In the genomic region with DNA sequence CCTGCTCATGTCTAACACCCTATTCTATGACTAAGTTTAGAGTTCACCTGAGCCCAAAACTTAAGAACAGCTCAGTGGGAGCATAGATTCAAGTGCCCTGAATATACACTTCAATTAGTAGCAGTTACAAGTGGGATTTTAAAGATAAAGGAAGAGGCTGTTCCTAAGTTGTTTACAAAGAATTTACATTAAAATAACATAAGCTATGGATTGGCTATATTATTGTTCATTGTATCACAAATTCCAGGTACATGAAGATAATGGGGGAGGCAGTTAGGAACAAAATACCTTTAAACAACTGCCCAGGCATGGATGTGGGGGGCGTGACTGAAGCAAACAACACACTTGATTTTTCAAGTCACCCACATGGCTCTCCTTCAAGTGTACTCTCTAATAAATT, we compare ENCODE assay signal across 16 cellular contexts. TPM values are rescaled to one million over a fixed set of nuclear protein-coding genes. Genes with fewer than 3 reads are reported as not detected.
DNase-seq lines count a peak whose midpoint lies in the region; ATAC-seq and TF ChIP-seq lines count a peak whose summit lies in the region.
"Had no signal": no experiment of that assay in that cellular context is flagged by ENCODE, and none has a peak within 500 bp of the region (broad histone marks: within the 10 kb centered on the region; RNA-seq: fewer than 3 reads in every experiment).

No MANE protein-coding gene starts in this region.

- H2AFZ ChIP-seq in H9 (ENCODE audit: low read length): no peak overlapping the region

- no peaks in the 10 kb centered on the region for H3K79me1 ChIP-seq in H9 (ENCODE audit: insufficient read depth, low read depth, low read length, poor library complexity, severe bottlenecking)

- H3K18ac ChIP-seq in H9 (ENCODE audit: insufficient read length, low read depth, low read length): no peak overlapping the region

- ATAC-seq in memory B cell (ENCODE audit: low read depth) (no peak), GM19467 (IDR thresholded peaks at IDR 0.05; ENCODE audit: unreplicated experiment) (no peak)
- ATAC-seq: HCT116 had no signal

- H3K9me3 ChIP-seq in H9 (ENCODE audit: control insufficient read depth, low read depth, low read length) (no peaks in the 10 kb centered on the region), WERI-Rb-1 (ENCODE audit: severe bottlenecking) (no peaks in the 10 kb centered on the region)

- peak; percentile 18 for DNase-seq in H9
- DNase-seq in WERI-Rb-1: no peak
- DNase-seq in glutamatergic neuron: no peak
- no peak for DNase-seq in memory B cell (ENCODE audit: low spot score in 2 of 2)
- DNase-seq in NCI-H2029 (lab: John Stamatoyannopoulos, UW): no peak
- no peak for DNase-seq in mesothelial cell of epicardium (ENCODE audit: low spot score in 2 of 2, unreplicated experiment in 2 of 2)
- DNase-seq in NCI-H1436 treated with DMSO at 0.1 percent for 48 hours (lab: John Stamatoyannopoulos, UW): no peak
- DNase-seq: ACHN; CD4-positive, CD25-positive, alpha-beta regulatory T cell; DMS 273 treated with DMSO at 0.1 percent for 48 hours had no signal

- peaks cover 6% of the 10 kb centered on the region; the same call in 1 of the 2 replicates for H3K4me1 ChIP-seq in H9 (ENCODE audit: insufficient read depth, low read length)
- H3K4me1 ChIP-seq: BLaER1 treated with 17β-estradiol and CSF1 and Interleukin-3, amounts not matched to agents 10 nM and 100 nM had no signal

- no peak overlapping the region for H2BK12ac ChIP-seq in H9 (ENCODE audit: insufficient read length, low read depth, low read length)

- TF ChIP-seq CTCF in H9 (conservative IDR thresholded peaks at IDR 0.05): no peak
- no peak for TF ChIP-seq CTCF in WERI-Rb-1 (IDR thresholded peaks at IDR 0.05; ENCODE audit: low read depth, low read length)
- no peak for TF ChIP-seq CTCF in glutamatergic neuron (IDR thresholded peaks at IDR 0.05; ENCODE audit: partially characterized antibody, unreplicated experiment)
- TF ChIP-seq CTCF in mesothelial cell of epicardium (IDR thresholded peaks at IDR 0.05; ENCODE audit: unreplicated experiment): no peak

- H3K27ac Mint-ChIP-seq in H9: peak overlapping the region in 1 of 3 experiments; percentile 60; a peak in 1 of 7 replicates
- H3K27ac Mint-ChIP-seq in glutamatergic neuron (ENCODE audit: unreplicated experiment): peak overlapping the region; percentile 8
- peak overlapping the region; percentile 10 for H3K27ac Mint-ChIP-seq in memory B cell
- H3K27ac Mint-ChIP-seq in mesothelial cell of epicardium: no peak overlapping the region

- peaks cover 33 to 35% of the 10 kb centered on the region in 2 experiments for H3K4me1 Mint-ChIP-seq in H9
- H3K4me1 Mint-ChIP-seq in glutamatergic neuron (ENCODE audit: low read depth, unreplicated experiment): peaks cover 11% of the 10 kb centered on the region
- H3K4me1 Mint-ChIP-seq in memory B cell: peaks cover 13% of the 10 kb centered on the region
- no peaks in the 10 kb centered on the region for H3K4me1 Mint-ChIP-seq in mesothelial cell of epicardium

- no peak overlapping the region for H3K4ac ChIP-seq in H9 (ENCODE audit: low read depth, low read length)

- H3K9ac ChIP-seq in H9 (ENCODE audit: extremely low read depth, insufficient read length, low read length): no peak overlapping the region
- H3K9ac ChIP-seq: BLaER1 treated with 17β-estradiol and CSF1 and Interleukin-3, amounts not matched to agents 10 nM and 100 nM had no signal

- H3K23ac ChIP-seq in H9 (ENCODE audit: insufficient read length, low read depth, low read length): no peak overlapping the region

- WGBS in H9 (ENCODE audit: extremely low coverage, insufficient read length, low lambda C conversion rate): no CpG with 5 or more reads among the region's 1 CpG

- no peak overlapping the region for H3K4me3 ChIP-seq in WERI-Rb-1 (ENCODE audit: low read depth, low read length)
- H3K4me3 ChIP-seq: BLaER1 treated with 17β-estradiol and CSF1 and Interleukin-3, amounts not matched to agents 10 nM and 100 nM had no signal

- no peak overlapping the region for H3K4me2 ChIP-seq in H9 (ENCODE audit: insufficient read depth, insufficient read length, low read length)
- H3K4me2 ChIP-seq: BLaER1 treated with 17β-estradiol and CSF1 and Interleukin-3, amounts not matched to agents 10 nM and 100 nM had no signal

- H2BK15ac ChIP-seq in H9 (ENCODE audit: low read depth, low read length): no peak overlapping the region

- H3K23me2 ChIP-seq in H9 (ENCODE audit: insufficient read length, low read depth, low read length, poor library complexity, severe bottlenecking): no peaks in the 10 kb centered on the region

- H3K79me2 ChIP-seq in H9 (ENCODE audit: insufficient read depth, low read length): no peaks in the 10 kb centered on the region

- H4K8ac ChIP-seq in H9 (replicated peaks; ENCODE audit: insufficient read length, low read depth, low read length): no peak overlapping the region

- no peak overlapping the region for H3K56ac ChIP-seq in H9 (ENCODE audit: insufficient read length, low read depth, low read length)

- H2BK20ac ChIP-seq in H9 (ENCODE audit: low read depth, low read length, poor library complexity, severe bottlenecking): no peak overlapping the region

- no peak overlapping the region for H4K5ac ChIP-seq in H9 (ENCODE audit: insufficient read length, low read depth, low read length)

- H3K27me3 ChIP-seq in H9 (ENCODE audit: insufficient read depth, low read length) (no peaks in the 10 kb centered on the region), WERI-Rb-1 (ENCODE audit: insufficient read depth, low read depth, severe bottlenecking) (no peaks in the 10 kb centered on the region)
- H3K27me3 ChIP-seq: BLaER1 treated with 17β-estradiol and CSF1 and Interleukin-3, amounts not matched to agents 10 nM and 100 nM had no signal

- H3K27ac ChIP-seq in H9 (ENCODE audit: insufficient read length, low read depth, low read length) (no peak overlapping the region), WERI-Rb-1 (peak overlapping the region; percentile 91)
- H3K27ac ChIP-seq: BLaER1 treated with 17β-estradiol and CSF1 and Interleukin-3, amounts not matched to agents 10 nM and 100 nM; HL-60 had no signal

- H2BK5ac ChIP-seq in H9 (ENCODE audit: insufficient read length, low read length): no peak overlapping the region

- no peak overlapping the region for H2BK120ac ChIP-seq in H9 (ENCODE audit: low read depth, low read length, poor library complexity, severe bottlenecking)

- H3K9me3 Mint-ChIP-seq in H9: peaks cover 0 to 3% of the 10 kb centered on the region in 2 experiments; a peak in 3 of 5 replicates
- H3K9me3 Mint-ChIP-seq in glutamatergic neuron (ENCODE audit: unreplicated experiment): peaks cover 3% of the 10 kb centered on the region
- no peaks in the 10 kb centered on the region for H3K9me3 Mint-ChIP-seq in memory B cell
- H3K9me3 Mint-ChIP-seq in mesothelial cell of epicardium: no peaks in the 10 kb centered on the region
- H3K9me3 Mint-ChIP-seq: IgD-negative memory B cell had no signal

- no peak overlapping the region for H2AK5ac ChIP-seq in H9 (ENCODE audit: insufficient read length, low read length)

- peaks cover 13% of the 10 kb centered on the region for H3K36me3 ChIP-seq in WERI-Rb-1

- no peak overlapping the region for H3T11ph ChIP-seq in H9 (ENCODE audit: low read length)

- H3K14ac ChIP-seq in H9 (ENCODE audit: insufficient read depth, low read length): no peak overlapping the region

- H3K36me3 Mint-ChIP-seq in H9 (ENCODE audit: insufficient read depth in 1 of 3, low read depth in 3 of 3): peaks cover 14 to 31% (median 27%) of the 10 kb centered on the region in 3 experiments
- H3K36me3 Mint-ChIP-seq in glutamatergic neuron (ENCODE audit: unreplicated experiment): peaks cover 18% of the 10 kb centered on the region
- peaks cover 15% of the 10 kb centered on the region for H3K36me3 Mint-ChIP-seq in memory B cell
- peaks cover 16% of the 10 kb centered on the region for H3K36me3 Mint-ChIP-seq in mesothelial cell of epicardium

- H3K4me3 Mint-ChIP-seq in H9: peak overlapping the region in 1 of 2 experiments; percentile 6; a peak in 1 of 5 replicates
- H3K4me3 Mint-ChIP-seq in glutamatergic neuron (ENCODE audit: unreplicated experiment): no peak overlapping the region
- no peak overlapping the region for H3K4me3 Mint-ChIP-seq in memory B cell
- no peak overlapping the region for H3K4me3 Mint-ChIP-seq in mesothelial cell of epicardium
- H3K4me3 Mint-ChIP-seq: CD4-positive, CD25-positive, alpha-beta regulatory T cell; IgD-negative memory B cell had no signal

- H3K27me3 Mint-ChIP-seq in H9 (ENCODE audit: low read depth) (no peaks in the 10 kb centered on the region; the same call in 1 of the 2 replicates), glutamatergic neuron (ENCODE audit: unreplicated experiment) (peaks cover 9% of the 10 kb centered on the region), memory B cell (no peaks in the 10 kb centered on the region), mesothelial cell of epicardium (ENCODE audit: low read depth) (no peaks in the 10 kb centered on the region)
- H3K27me3 Mint-ChIP-seq: CD4-positive, CD25-positive, alpha-beta regulatory T cell; IgD-negative memory B cell had no signal

- H4K91ac ChIP-seq in H9 (ENCODE audit: insufficient read length, low read depth, low read length): no peak overlapping the region

- H4K20me1 ChIP-seq in H9 (ENCODE audit: control insufficient read depth, insufficient read depth, insufficient read length): no peaks in the 10 kb centered on the region
- H4K20me1 ChIP-seq: BLaER1 treated with 17β-estradiol and CSF1 and Interleukin-3, amounts not matched to agents 10 nM and 100 nM had no signal

RNA-seq across cellular contexts. Expression of gene ROPN1B, which starts 52.7 kb away (rescaled TPM):
- total RNA-seq in H9 (2021) (not detected in 2 replicates), glutamatergic neuron (ENCODE audit: unreplicated experiment) (not detected), mesothelial cell of epicardium (not detected in 3 replicates)
- total RNA-seq: A172; CD4-positive, CD25-positive, alpha-beta regulatory T cell had no signal
